In the genomic region with DNA sequence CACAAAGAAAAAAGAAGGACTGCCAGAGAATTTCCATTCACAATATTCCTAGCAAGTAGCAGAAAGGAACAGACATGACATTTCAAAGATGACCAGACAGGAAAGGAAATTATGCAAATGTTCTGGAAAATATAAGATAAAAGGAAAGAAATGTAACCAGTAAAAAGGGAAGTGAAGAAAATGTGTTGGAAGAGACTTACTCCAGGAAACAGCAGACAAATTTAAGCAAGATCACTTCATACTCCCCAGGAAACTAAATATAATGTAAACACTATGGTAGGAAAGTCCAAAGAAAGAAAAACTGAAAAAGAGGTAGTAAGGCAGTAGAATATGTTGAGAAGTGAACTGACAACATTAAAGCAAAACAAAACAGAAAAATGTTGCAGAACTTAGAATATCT, we compare ENCODE assay signal across 20 cellular contexts. TPM values are rescaled to one million over a fixed set of nuclear protein-coding genes. Genes with fewer than 3 reads are reported as not detected.
"Had no signal": no experiment of that assay in that cellular context is flagged by ENCODE, and none has a peak within 500 bp of the region (broad histone marks: within the 10 kb centered on the region; RNA-seq: fewer than 3 reads in every experiment).

No MANE protein-coding gene starts in this region.

- H3K4me3 Mint-ChIP-seq: activated CD4-positive, alpha-beta T cell treated with anti-CD3 and anti-CD28 coated beads, Interleukin-2, amount 10 ng/mL, durations not matched to agents 7 days and 5 days; mesothelial cell of epicardium; nephron had no signal

- H3K4me1 Mint-ChIP-seq: activated CD4-positive, alpha-beta T cell treated with anti-CD3 and anti-CD28 coated beads, Interleukin-2, amount 10 ng/mL, durations not matched to agents 7 days and 5 days; mesothelial cell of epicardium; nephron had no signal

- DNase-seq: activated CD4-positive, alpha-beta T cell treated with anti-CD3 and anti-CD28 coated beads, Interleukin-2, amount 10 ng/mL, durations not matched to agents 7 days and 5 days; activated CD8-positive, alpha-beta memory T cell treated with anti-CD3 and anti-CD28 coated beads for 24 hours; activated CD8-positive, alpha-beta memory T cell treated with anti-CD3 and anti-CD28 coated beads, Interleukin-2, amount 50 U/mL, for 48 hours; activated effector memory CD4-positive, alpha-beta T cell treated with anti-CD3 and anti-CD28 coated beads, Interleukin-2, amount 50 U/mL, for 16 hours; activated T-cell treated with anti-CD3 and anti-CD28 coated beads, Interleukin-2, amount 50 U/mL, for 48 hours; cerebellar nuclear complex; cortex of kidney; effector CD4-positive, alpha-beta T cell; gastrocnemius medialis; heart left ventricle; left lung; occipital lobe; posterior cingulate gyrus; stimulated activated naive CD4-positive, alpha-beta T cell treated with Interleukin-2 at 50 U/mL for 16 hours; trophoblast cell had no signal

- H3K9me3 ChIP-seq: gastrocnemius medialis, heart left ventricle, left lung had no signal

- H3K36me3 ChIP-seq: gastrocnemius medialis, heart left ventricle, left lung had no signal

- H3K36me3 Mint-ChIP-seq: activated naive CD4-positive, alpha-beta T cell treated with anti-CD3 and anti-CD28 coated beads, Interleukin-2, amount 50 U/mL, for 72 hours; mesothelial cell of epicardium had no signal

- H3K27me3 ChIP-seq: gastrocnemius medialis had no signal

- ATAC-seq: activated CD4-positive, CD25-positive, alpha-beta regulatory T cell treated with anti-CD3 and anti-CD28 coated beads, Interleukin-2, amount 50 U/mL, for 24 hours; activated naive CD4-positive, alpha-beta T cell treated with anti-CD3 and anti-CD28 coated beads, Interleukin-2, amount 50 U/mL, for 72 hours; gastrocnemius medialis; heart left ventricle; left lung had no signal

- H3K4me1 ChIP-seq: gastrocnemius medialis had no signal

- H3K9me3 Mint-ChIP-seq: activated CD4-positive, alpha-beta T cell treated with anti-CD3 and anti-CD28 coated beads, Interleukin-2, amount 10 ng/mL, durations not matched to agents 7 days and 5 days; activated naive CD4-positive, alpha-beta T cell treated with anti-CD3 and anti-CD28 coated beads, Interleukin-2, amount 50 U/mL, for 72 hours had no signal

- H3K4me3 ChIP-seq: gastrocnemius medialis, heart left ventricle, left lung had no signal

- H3K27ac ChIP-seq: gastrocnemius medialis, heart left ventricle, left lung had no signal

- H3K27ac Mint-ChIP-seq: activated CD4-positive, alpha-beta T cell treated with anti-CD3 and anti-CD28 coated beads, Interleukin-2, amount 10 ng/mL, durations not matched to agents 7 days and 5 days; activated naive CD4-positive, alpha-beta T cell treated with anti-CD3 and anti-CD28 coated beads, Interleukin-2, amount 50 U/mL, for 72 hours; mesothelial cell of epicardium; nephron had no signal

RNA-seq across cellular contexts. Expression of gene ST8SIA6, which starts 6.3 kb away (rescaled TPM):
- total RNA-seq: kidney epithelial cell had no signal
